ENCODE assay signal across 9 cellular contexts in genomic region chr6:170024940-170025339, GRCh38.
DNase-seq lines count a peak whose midpoint lies in the region; ATAC-seq and TF ChIP-seq lines count a peak whose summit lies in the region.
"Had no signal": no experiment of that assay in that cellular context is flagged by ENCODE, and none has a peak within 500 bp of the region (broad histone marks: within the 10 kb centered on the region; RNA-seq: fewer than 3 reads in every experiment).

No MANE protein-coding gene starts in this region.

- H3K79me2 ChIP-seq in mammary epithelial cell (ENCODE audit: insufficient read depth, low read length): no peaks in the 10 kb centered on the region

- H3K4me3 ChIP-seq in AG04450 (ENCODE audit: low read depth, low read length) (no peak overlapping the region), mammary epithelial cell (replicated peaks in 1 of 3; ENCODE audit: insufficient read depth in 1 of 3, low read depth in 2 of 3, low read length in 3 of 3) (no peak overlapping the region), lower lobe of right lung (no peak overlapping the region)

- dilution Hi-C loops in mammary epithelial cell (cut with HindIII; ENCODE audit: low sequenced_read_pairs): no loop called here

- ATAC-seq in lower lobe of right lung (no peak), HG03097 (IDR thresholded peaks at IDR 0.05; ENCODE audit: low FRiP score, unreplicated experiment) (no peak), HG03135 (IDR thresholded peaks at IDR 0.05; ENCODE audit: unreplicated experiment) (no peak)

- H4K20me1 ChIP-seq in mammary epithelial cell (ENCODE audit: insufficient read depth, low read length): no peaks in the 10 kb centered on the region

- BruUV-seq in mammary epithelial cell (replicated peaks; lab: Mats Ljungman, UMichigan): no TSS peak

- no peak for TF ChIP-seq CTCF in AG04450 (IDR thresholded peaks at IDR 0.05; ENCODE audit: low read depth, low read length)
- no peak for TF ChIP-seq CTCF in mammary epithelial cell (conservative IDR thresholded peaks at IDR 0.05 in 1 of 2, IDR thresholded peaks at IDR 0.05 in 1 of 2; ENCODE audit: extremely low read depth in 1 of 2, insufficient read depth in 1 of 2, low read depth in 1 of 2, low read length in 2 of 2)
- no peak for TF ChIP-seq CTCF in lower lobe of right lung (IDR thresholded peaks at IDR 0.05)

- H3K9me3 ChIP-seq in AG04450 (ENCODE audit: control insufficient read depth, insufficient read depth, low read length) (peaks cover 83% of the 10 kb centered on the region), mammary epithelial cell (replicated peaks; ENCODE audit: insufficient read depth, low read length) (no peaks in the 10 kb centered on the region), lower lobe of right lung (no peaks in the 10 kb centered on the region)

- 80% methylated on average over 7 of the region's 7 CpGs for WGBS in mammary epithelial cell (ENCODE audit: low coverage, missing lambda C conversion rate)

- H3K27me3 ChIP-seq in AG04450 (ENCODE audit: control insufficient read depth, insufficient read depth, low read length): no peaks in the 10 kb centered on the region
- H3K27me3 ChIP-seq in mammary epithelial cell (ENCODE audit: insufficient read depth, low read length): no peaks in the 10 kb centered on the region
- H3K27me3 ChIP-seq in lower lobe of right lung (ENCODE audit: low read depth): peaks cover 16% of the 10 kb centered on the region

- POLR2A ChIA-PET in AG04450 (lab: Yijun Ruan, JAX): no interaction called here

- H3K4me1 ChIP-seq in mammary epithelial cell (ENCODE audit: insufficient read depth, low read length): peaks cover 25% of the 10 kb centered on the region
- H3K4me1 ChIP-seq in lower lobe of right lung: peaks cover 6% of the 10 kb centered on the region

- H3K9ac ChIP-seq in mammary epithelial cell (ENCODE audit: insufficient read depth, low read length): no peak overlapping the region

- intact Hi-C loops in mammary epithelial cell (cut with micrococcal nuclease) (no loop called here), lower lobe of right lung (cut with DNase I) (no loop called here)

- DNase-seq in AG04450 (ENCODE audit: low read depth, low spot score): peak; percentile 4
- peak; percentile 30 for DNase-seq in NCI-H1694 (lab: John Stamatoyannopoulos, UW)
- peak; percentile 3 for DNase-seq in mammary epithelial cell
- DNase-seq in lower lobe of right lung: no peak
- DNase-seq in COLO829 (ENCODE audit: low spot score): no peak
- no peak for DNase-seq in activated gamma-delta T cell treated with Interleukin-2 at 50 U/mL for 16 hours
- DNase-seq: kidney glomerular epithelial cell had no signal

- no peak overlapping the region for H3K27ac ChIP-seq in AG04450 (ENCODE audit: low read depth, low read length)
- H3K27ac ChIP-seq in mammary epithelial cell (ENCODE audit: insufficient read depth, low read depth, low read length): no peak overlapping the region
- peak overlapping the region; percentile 4 for H3K27ac ChIP-seq in lower lobe of right lung

- no peak overlapping the region for H2AFZ ChIP-seq in mammary epithelial cell (ENCODE audit: low read depth, low read length)

- CTCF ChIA-PET in AG04450 (lab: Charles Lee): no interaction called here
- CTCF ChIA-PET in mammary epithelial cell (lab: Charles Lee; ENCODE audit: low non-redundant PET): no interaction called here

- in situ Hi-C loops in mammary epithelial cell (cut with MboI; ENCODE audit: low sequenced_read_pairs in 2 of 2): no loop called here

- no peaks in the 10 kb centered on the region for H3K36me3 ChIP-seq in mammary epithelial cell (ENCODE audit: insufficient read depth, low read length)
- H3K36me3 ChIP-seq in lower lobe of right lung: no peaks in the 10 kb centered on the region

- H3K4me2 ChIP-seq in mammary epithelial cell (ENCODE audit: insufficient read depth, low read depth, low read length): no peak overlapping the region

Comparison
In these comparisons a context has a peak if more than half of its experiments do, and no peak if none do; other contexts are left out.
1. DNase-seq: peak in AG04450 (single experiment), NCI-H1694 (single experiment) and mammary epithelial cell (single experiment); none in lower lobe of right lung (single experiment), COLO829 (single experiment) and activated gamma-delta T cell treated with Interleukin-2 at 50 U/mL for 16 hours (single experiment).